In the genomic region with DNA sequence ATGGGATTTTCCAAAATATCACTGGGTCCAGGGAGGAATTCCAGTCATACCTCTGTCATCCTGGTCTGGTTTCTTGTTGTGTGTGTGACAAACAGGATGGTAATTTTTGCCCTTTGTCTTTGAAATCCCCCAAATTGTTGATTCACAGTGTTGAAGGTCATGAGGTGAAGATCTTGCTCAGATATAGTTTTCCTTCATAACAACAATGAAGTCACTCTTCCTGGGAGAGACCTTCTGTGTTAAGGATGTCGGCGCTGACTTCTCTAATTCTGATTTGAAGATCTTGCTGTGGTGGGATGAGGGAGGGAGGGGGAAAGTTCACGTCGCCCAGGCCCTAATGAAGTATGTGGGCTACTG, we compare ENCODE assay signal across 1 cellular context.
TF ChIP-seq lines count a peak whose summit lies in the region.

No MANE protein-coding gene starts in this region.

TF ChIP-seq in HepG2, 621 proteins besides CTCF, POLR2A, EP300 and RAD21 (continued from another document):
- TF ChIP-seq LBX2 (CRISPR knock-in tag; IDR thresholded peaks at IDR 0.05; ENCODE audit: borderline replicate concordance) (no peak), SOX13 (IDR thresholded peaks at IDR 0.05) (no peak), SOX13 (CRISPR knock-in tag; conservative IDR thresholded peaks at IDR 0.05 in 1 of 2, IDR thresholded peaks at IDR 0.05 in 1 of 2) (peak in 1 of 2 experiments; percentile 22; a peak in 1 of 4 replicates), NR2F1 (CRISPR knock-in tag; IDR thresholded peaks at IDR 0.05) (peak in 1 of 2 experiments; percentile 29; a peak in 1 of 4 replicates)
